ENCODE assay signal across 1 cellular context in genomic region chr3:196122688-196123046, GRCh38.
TF ChIP-seq lines count a peak whose summit lies in the region.

No MANE protein-coding gene starts in this region.

TF ChIP-seq in GM12878, 131 proteins besides CTCF, POLR2A, EP300 and RAD21:
- TF ChIP-seq KAT2A (conservative IDR thresholded peaks at IDR 0.05; ENCODE audit: control insufficient read depth, low read depth, low read length) (no peak), STAT3 (IDR thresholded peaks at IDR 0.05; ENCODE audit: low read depth, low read length) (no peak), NFYA (IDR thresholded peaks at IDR 0.05; ENCODE audit: borderline replicate concordance, low read depth, low read length) (no peak), RB1 (IDR thresholded peaks at IDR 0.05; ENCODE audit: borderline replicate concordance) (no peak), PBX3 (IDR thresholded peaks at IDR 0.05; ENCODE audit: insufficient replicate concordance, low read depth, low read length) (no peak)
